Comparison of ENCODE assay signal across 28 cellular contexts in genomic region chr5:170481839-170482238, GRCh38. TPM values are rescaled to one million over a fixed set of nuclear protein-coding genes. Genes with fewer than 3 reads are reported as not detected.
"Had no signal": no experiment of that assay in that cellular context is flagged by ENCODE, and none has a peak within 500 bp of the region (broad histone marks: within the 10 kb centered on the region; RNA-seq: fewer than 3 reads in every experiment).

No MANE protein-coding gene starts in this region.

- H3K4me1 Mint-ChIP-seq: naive B cell had no signal

- H3K4me1 ChIP-seq: foreskin keratinocyte, neural progenitor cell, parathyroid adenoma, spleen, tibial artery had no signal

- H3K9me3 Mint-ChIP-seq: mesothelial cell of epicardium; naive B cell; natural killer cell treated with Interleukin-12 subunit alpha and Interleukin-12 subunit beta and Interleukin-15 and Interleukin-18, amount 100 ng/mL, for 72 hours; type B pancreatic cell had no signal

- H3K27ac Mint-ChIP-seq: mesothelial cell of epicardium; naive B cell; natural killer cell treated with Interleukin-12 subunit alpha and Interleukin-12 subunit beta and Interleukin-15 and Interleukin-18, amount 100 ng/mL, for 72 hours; neural progenitor cell; progenitor cell of endocrine pancreas; type B pancreatic cell had no signal

- H3K9ac ChIP-seq: neural progenitor cell, parathyroid adenoma had no signal

- H3K36me3 Mint-ChIP-seq: mesothelial cell of epicardium; naive B cell; natural killer cell treated with Interleukin-12 subunit alpha and Interleukin-12 subunit beta and Interleukin-15 and Interleukin-18, amount 100 ng/mL, for 72 hours; neural progenitor cell; type B pancreatic cell had no signal

- H3K4me2 ChIP-seq: hepatocyte, neural progenitor cell had no signal

- H3K27me3 ChIP-seq: dorsolateral prefrontal cortex, foreskin keratinocyte, hepatocyte, left lung, neural progenitor cell, testis, tibial artery had no signal

- H3K4me3 ChIP-seq: dorsolateral prefrontal cortex, hepatocyte, left lung, mucosa of descending colon, neural progenitor cell, spleen, testis, tibial artery had no signal

- H3K27ac ChIP-seq: dorsolateral prefrontal cortex, epithelial cell of prostate, foreskin keratinocyte, hepatocyte, left lung, neural progenitor cell, parathyroid adenoma, spleen, testis, tibial artery had no signal

- H3K36me3 ChIP-seq: left lung, neural progenitor cell, spleen, tibial artery had no signal

- H3K4me3 Mint-ChIP-seq: mesothelial cell of epicardium; naive B cell; natural killer cell treated with Interleukin-12 subunit alpha and Interleukin-12 subunit beta and Interleukin-15 and Interleukin-18, amount 100 ng/mL, for 72 hours; neural progenitor cell; type B pancreatic cell had no signal

- H2AFZ ChIP-seq: hepatocyte, neural progenitor cell, parathyroid adenoma had no signal

- FAIRE-seq: colon had no signal

- H3K9me3 ChIP-seq: left lung, mucosa of descending colon, spleen, testis, tibial artery had no signal

- DNase-seq: dorsolateral prefrontal cortex; effector CD4-positive, alpha-beta T cell; foreskin keratinocyte; left cardiac atrium; left lung; mesenchymal stem cell; mucosa of descending colon; naive B cell; spleen; stimulated activated CD4-positive, alpha-beta T cell treated with anti-CD3 and anti-CD28 coated beads, Interleukin-2, amount 100 ng/mL, for 48 hours; stimulated activated naive CD4-positive, alpha-beta T cell; substantia nigra; testis; tibial artery had no signal

- ATAC-seq: esophagus mucosa; foreskin keratinocyte; left cardiac atrium; left lung; mucosa of descending colon; natural killer cell treated with Interleukin-12 subunit alpha and Interleukin-12 subunit beta and Interleukin-15 and Interleukin-18, amount 100 ng/mL, for 72 hours; sciatic nerve had no signal

- H3K79me2 ChIP-seq: hepatocyte, parathyroid adenoma had no signal

RNA-seq across cellular contexts. Expression of gene KCNIP1, which starts 22.0 kb away (rescaled TPM):
- total RNA-seq: esophagus mucosa; fibroblast of lung; foreskin keratinocyte; left cardiac atrium; lower leg skin; natural killer cell treated with Interleukin-12 subunit alpha and Interleukin-12 subunit beta and Interleukin-15 and Interleukin-18, amount 100 ng/mL, for 72 hours; osteoblast had no signal
- polyA plus RNA-seq: fibroblast of lung, foreskin keratinocyte had no signal
